40 cellular contexts compared by ENCODE assay signal in the genomic region with DNA sequence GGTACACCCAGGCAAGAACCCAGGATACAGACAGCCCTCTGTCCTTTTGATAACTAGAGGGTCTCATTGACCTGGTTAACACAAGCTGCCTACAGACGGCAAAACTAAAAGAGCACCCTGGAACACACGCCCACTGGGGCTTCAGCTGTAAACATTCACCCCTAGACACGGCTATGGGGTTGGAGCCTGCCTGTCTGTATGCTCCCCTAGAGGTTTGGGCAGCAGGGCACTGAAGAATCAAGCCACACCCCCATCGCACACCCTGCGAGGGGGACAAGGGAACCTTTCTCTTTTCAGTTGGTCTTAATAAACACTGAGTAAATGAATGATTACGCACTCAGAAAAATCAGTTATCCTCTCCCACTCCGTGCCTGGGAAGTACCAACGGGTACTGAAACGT. TPM values are rescaled to one million over a fixed set of nuclear protein-coding genes. Genes with fewer than 3 reads are reported as not detected.
"Had no signal": no experiment of that assay in that cellular context is flagged by ENCODE, and none has a peak within 500 bp of the region (broad histone marks: within the 10 kb centered on the region; RNA-seq: fewer than 3 reads in every experiment).

No MANE protein-coding gene starts in this region.

- FAIRE-seq: astrocyte, bronchial epithelial cell had no signal

- H3K27me3 ChIP-seq: adrenal gland, ascending aorta, body of pancreas, brain microvascular endothelial cell, breast epithelium, cardiac muscle cell had no signal

- H3K27ac ChIP-seq: adrenal gland, ascending aorta, body of pancreas, brain microvascular endothelial cell, breast epithelium, cardiac muscle cell had no signal

- H3K4me1 ChIP-seq: adrenal gland, ascending aorta, body of pancreas, breast epithelium had no signal

- ATAC-seq: activated naive CD4-positive, alpha-beta T cell treated with anti-CD3 and anti-CD28 coated beads, Interleukin-2, amount 50 U/mL, for 72 hours; activated naive CD8-positive, alpha-beta T cell treated with anti-CD3 and anti-CD28 coated beads, Interleukin-2, amount 50 U/mL, for 24 hours; activated T-cell treated with anti-CD3 and anti-CD28 coated beads, Interleukin-2, amount 50 U/mL, for 4 hours; activated T-cell treated with anti-CD3 and anti-CD28 coated beads, Interleukin-2, amount 50 U/mL, for 72 hours; activated T-helper 17 cell treated with anti-CD3 and anti-CD28 coated beads, Interleukin-2, amount 50 U/mL, for 72 hours; body of pancreas had no signal

- H3K4me3 ChIP-seq: adrenal gland, ascending aorta, body of pancreas, breast epithelium, cardiac muscle cell had no signal

- DNase-seq: activated effector memory CD4-positive, alpha-beta T cell treated with anti-CD3 and anti-CD28 coated beads, Interleukin-2, amount 50 U/mL, for 16 hours; activated effector memory CD4-positive, alpha-beta T cell treated with Interleukin-2 at 50 U/mL for 16 hours; activated gamma-delta T cell; activated gamma-delta T cell treated with Interleukin-2 at 50 U/mL for 16 hours; activated naive CD4-positive, alpha-beta T cell; activated naive CD4-positive, alpha-beta T cell treated with anti-CD3 and anti-CD28 coated beads for 36 hours; activated naive CD4-positive, alpha-beta T cell treated with anti-CD3 and anti-CD28 coated beads, Interleukin-2, amount 10 ng/mL, durations not matched to agents 7 days and 5 days; activated naive CD4-positive, alpha-beta T cell treated with anti-CD3 and anti-CD28 coated beads, Interleukin-2, amount 50 U/mL, for 16 hours; activated naive CD4-positive, alpha-beta T cell treated with Interleukin-2 at 50 U/mL for 16 hours; activated naive CD8-positive, alpha-beta T cell treated with anti-CD3 and anti-CD28 coated beads for 36 hours; activated naive CD8-positive, alpha-beta T cell treated with anti-CD3 and anti-CD28 coated beads, Interleukin-2, amount 10 ng/mL, durations not matched to agents 7 days and 5 days; activated naive CD8-positive, alpha-beta T cell treated with anti-CD3 and anti-CD28 coated beads, Interleukin-2, amount 50 U/mL, for 24 hours; activated T-cell treated with anti-CD3 and anti-CD28 coated beads, Interleukin-2, amount 50 U/mL, for 1 hour; activated T-cell treated with anti-CD3 and anti-CD28 coated beads, Interleukin-2, amount 50 U/mL, for 24 hours; activated T-cell treated with anti-CD3 and anti-CD28 coated beads, Interleukin-2, amount 50 U/mL, for 4 hours; activated T-cell treated with anti-CD3 and anti-CD28 coated beads, Interleukin-2, amount 50 U/mL, for 48 hours; activated T-cell treated with anti-CD3 and anti-CD28 coated beads, Interleukin-2, amount 50 U/mL, for 72 hours; adrenal gland; amniotic stem cell; amygdala; anterior cingulate cortex; aorta; body of pancreas; brain microvascular endothelial cell; caudate nucleus; central memory CD4-positive, alpha-beta T cell; cerebellar nuclear complex had no signal

- H3K9me3 ChIP-seq: adrenal gland had no signal

- H3K36me3 ChIP-seq: adrenal gland, ascending aorta, brain microvascular endothelial cell, breast epithelium, cardiac muscle cell had no signal

RNA-seq across cellular contexts. Expression of a gene that starts 49.2 kb away (rescaled TPM):
- total RNA-seq: activated naive CD4-positive, alpha-beta T cell treated with anti-CD3 and anti-CD28 coated beads for 36 hours; activated naive CD4-positive, alpha-beta T cell treated with anti-CD3 and anti-CD28 coated beads, Interleukin-2, amount 50 U/mL, for 72 hours; activated naive CD8-positive, alpha-beta T cell treated with anti-CD3 and anti-CD28 coated beads for 36 hours; activated naive CD8-positive, alpha-beta T cell treated with anti-CD3 and anti-CD28 coated beads, Interleukin-2, amount 10 ng/mL, durations not matched to agents 7 days and 5 days; activated T-cell treated with anti-CD3 and anti-CD28 coated beads, Interleukin-2, amount 50 U/mL, for 4 hours; activated T-cell treated with anti-CD3 and anti-CD28 coated beads, Interleukin-2, amount 50 U/mL, for 72 hours; activated T-helper 1 cell treated with anti-CD3 and anti-CD28 coated beads, Interleukin-12 subunit alpha, Interleukin-12 subunit beta, Interleukin-2, Interleukin-4 antibody, amounts not matched to agents 30 ng/mL and 10 ng/mL and 1 ng/mL, durations not matched to agents 14 hours and 24 hours and 36 hours; activated T-helper 17 cell treated with anti-CD3 and anti-CD28 coated beads, Interleukin-2, amount 50 U/mL, for 72 hours; activated T-helper 2 cell treated with anti-CD3 and anti-CD28 coated beads, Interferon-gamma antibody, Interleukin-2, Interleukin-4, amounts not matched to agents 10 μg/mL and 5 μg/mL and 100 μg/mL, durations not matched to agents 14 hours and 24 hours and 36 hours; adrenal gland; aorta; ascending aorta; astrocyte; body of pancreas; breast epithelium; bronchial epithelial cell; cardiac muscle cell; cardiac septum; cerebellum; chondrocyte had no signal
- polyA plus RNA-seq: adipose tissue, adrenal gland, aorta, cardiac muscle cell had no signal
